Comparison of ENCODE assay signal across 8 cellular contexts in the genomic region with DNA sequence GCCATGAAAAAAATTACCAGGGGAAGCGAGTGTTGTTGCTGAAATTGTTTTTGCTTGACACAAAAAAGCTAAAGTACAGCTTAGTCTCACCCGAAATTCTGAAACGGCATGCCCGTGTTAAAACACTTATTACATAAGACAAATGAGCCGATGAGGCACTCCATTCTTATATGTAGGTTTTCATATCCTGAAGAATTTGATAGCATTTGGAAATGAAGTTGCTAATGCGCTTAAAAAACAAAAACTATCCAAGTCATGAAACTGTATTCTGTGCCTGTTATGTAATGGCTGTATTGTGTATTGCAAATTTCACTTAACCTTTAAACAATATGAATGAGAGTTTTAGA. TPM values are rescaled to one million over a fixed set of nuclear protein-coding genes. Genes with fewer than 3 reads are reported as not detected.
DNase-seq lines count a peak whose midpoint lies in the region; ATAC-seq, FAIRE-seq and TF ChIP-seq lines count a peak whose summit lies in the region.

No MANE protein-coding gene starts in this region.

- TF ChIP-seq CTCF in A549 (IDR thresholded peaks at IDR 0.05) (no peak), bronchial epithelial cell (IDR thresholded peaks at IDR 0.05; ENCODE audit: insufficient read depth, low read length, severe bottlenecking) (no peak)

- ATAC-seq in A549 = no peak
- ATAC-seq in GM18858 (IDR thresholded peaks at IDR 0.05; ENCODE audit: unreplicated experiment) = no peak

- peaks cover 7% of the 10 kb centered on the region; the same call in 1 of the 2 replicates for H3K27me3 ChIP-seq in HUES6 (ENCODE audit: control insufficient read depth, insufficient read depth, low read length)
- no peaks in the 10 kb centered on the region for H3K27me3 ChIP-seq in bronchial epithelial cell (ENCODE audit: control insufficient read depth, insufficient read depth, low read length)

- H3K4me1 ChIP-seq in A549 = peaks cover 9% of the 10 kb centered on the region; the same call in 1 of the 3 replicates
- peaks cover 27% of the 10 kb centered on the region for H3K4me1 ChIP-seq in HUES6 (ENCODE audit: control insufficient read depth, insufficient read depth, low read length)

- H3K9ac ChIP-seq in HUES6 (ENCODE audit: low read length) = peak overlapping the region; percentile 73

- 7% methylated on average over 6 of the region's 6 CpGs for WGBS in A549 (ENCODE audit: missing lambda C conversion rate)

- no peak for FAIRE-seq in A549 (lab: Jason Lieb, UNC)
- FAIRE-seq in bronchial epithelial cell (lab: Jason Lieb, UNC) = no peak

- H3K4me3 ChIP-seq in A549 (peak overlapping the region; percentile 86), HUES6 (ENCODE audit: low read depth, low read length) (peak overlapping the region; percentile 62), bronchial epithelial cell (ENCODE audit: low read depth, low read length) (peak overlapping the region; percentile 62)

- H3K9me3 ChIP-seq in A549 (no peaks in the 10 kb centered on the region), HUES6 (ENCODE audit: control insufficient read depth, insufficient read depth, low read depth, low read length) (no peaks in the 10 kb centered on the region)

- DNase-seq in A549 (ENCODE audit: low read depth in 1 of 2, low spot score in 1 of 2) = no peak
- peak; percentile 38 for DNase-seq in bronchial epithelial cell (ENCODE audit: low read depth)
- DNase-seq in middle frontal gyrus (ENCODE audit: extremely low spot score, low spot score) = peak; percentile 30
- no peak for DNase-seq in NCI-H187 treated with DMSO at 0.1 percent for 48 hours (lab: John Stamatoyannopoulos, UW)
- DNase-seq in occipital lobe (lab: John Stamatoyannopoulos, UW) = no peak
- DNase-seq in anterior cingulate cortex (lab: John Stamatoyannopoulos, UW) = no peak

- no peak for TF ChIP-seq EP300 in A549 (IDR thresholded peaks at IDR 0.05)

- POLR2A ChIA-PET in A549 (lab: Yijun Ruan, JAX) = interaction anchor here (1.5 to 2.6 kb wide), 4 partner anchors 56 to 417 kb away, joined by 5 to 17 read pairs (median 9); no protein-coding TSS in a partner anchor

- TF ChIP-seq POLR2A in A549 (IDR thresholded peaks at IDR 0.05; ENCODE audit: low read length) = no peak

- H3K27ac ChIP-seq in A549 = peak overlapping the region; percentile 97 to 100
- no peak overlapping the region for H3K27ac ChIP-seq in HUES6 (ENCODE audit: low read depth, low read length)

- H3K4me2 ChIP-seq in A549 = peak overlapping the region; percentile 87

- H3K36me3 ChIP-seq in HUES6 (ENCODE audit: control insufficient read depth, insufficient read depth, low read length) (no peaks in the 10 kb centered on the region), bronchial epithelial cell (ENCODE audit: control insufficient read depth, insufficient read depth, low read length) (no peaks in the 10 kb centered on the region)

- no peak for TF ChIP-seq RAD21 in A549 (conservative IDR thresholded peaks at IDR 0.05 in 1 of 2, IDR thresholded peaks at IDR 0.05 in 1 of 2)

- CTCF ChIA-PET in A549 (lab: Yijun Ruan, JAX) = interaction anchor here (1.5 kb wide), 1 partner anchor 417 kb away, joined by 8 read pairs; no protein-coding TSS in a partner anchor

TF ChIP-seq in A549, 52 proteins besides CTCF, POLR2A, EP300 and RAD21:
- TF ChIP-seq, protein P1, sequence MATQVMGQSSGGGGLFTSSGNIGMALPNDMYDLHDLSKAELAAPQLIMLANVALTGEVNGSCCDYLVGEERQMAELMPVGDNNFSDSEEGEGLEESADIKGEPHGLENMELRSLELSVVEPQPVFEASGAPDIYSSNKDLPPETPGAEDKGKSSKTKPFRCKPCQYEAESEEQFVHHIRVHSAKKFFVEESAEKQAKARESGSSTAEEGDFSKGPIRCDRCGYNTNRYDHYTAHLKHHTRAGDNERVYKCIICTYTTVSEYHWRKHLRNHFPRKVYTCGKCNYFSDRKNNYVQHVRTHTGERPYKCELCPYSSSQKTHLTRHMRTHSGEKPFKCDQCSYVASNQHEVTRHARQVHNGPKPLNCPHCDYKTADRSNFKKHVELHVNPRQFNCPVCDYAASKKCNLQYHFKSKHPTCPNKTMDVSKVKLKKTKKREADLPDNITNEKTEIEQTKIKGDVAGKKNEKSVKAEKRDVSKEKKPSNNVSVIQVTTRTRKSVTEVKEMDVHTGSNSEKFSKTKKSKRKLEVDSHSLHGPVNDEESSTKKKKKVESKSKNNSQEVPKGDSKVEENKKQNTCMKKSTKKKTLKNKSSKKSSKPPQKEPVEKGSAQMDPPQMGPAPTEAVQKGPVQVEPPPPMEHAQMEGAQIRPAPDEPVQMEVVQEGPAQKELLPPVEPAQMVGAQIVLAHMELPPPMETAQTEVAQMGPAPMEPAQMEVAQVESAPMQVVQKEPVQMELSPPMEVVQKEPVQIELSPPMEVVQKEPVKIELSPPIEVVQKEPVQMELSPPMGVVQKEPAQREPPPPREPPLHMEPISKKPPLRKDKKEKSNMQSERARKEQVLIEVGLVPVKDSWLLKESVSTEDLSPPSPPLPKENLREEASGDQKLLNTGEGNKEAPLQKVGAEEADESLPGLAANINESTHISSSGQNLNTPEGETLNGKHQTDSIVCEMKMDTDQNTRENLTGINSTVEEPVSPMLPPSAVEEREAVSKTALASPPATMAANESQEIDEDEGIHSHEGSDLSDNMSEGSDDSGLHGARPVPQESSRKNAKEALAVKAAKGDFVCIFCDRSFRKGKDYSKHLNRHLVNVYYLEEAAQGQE (IDR thresholded peaks at IDR 0.05) = no peak
- TF ChIP-seq CEBPB (IDR thresholded peaks at IDR 0.05) = 0 out of 4 replicates have a peak, but pooled peaks of 1 of the 2 experiments have one; percentile 5

RNA-seq across cellular contexts. Expression of gene NRIP1, which starts 1.4 kb away (rescaled TPM):
- polyA plus RNA-seq in A549 (2011; rRNA removed) (35.5 and 41.7 TPM in 2 replicates), A549 (2017; fragmentation: RNase III; extraction: RNeasy Plus Mini Kit Qiagen cat#74134 plus additional on column Dnase treatment) (18.9 to 22.8 TPM (median 18.9 TPM) in 3 replicates)
- 3.5 and 4.5 TPM in 2 replicates for polyA plus RNA-seq in A549 (2012; cell fraction: cytosol; rRNA removed)
- polyA plus RNA-seq in A549 (2012; cell fraction: nucleus; rRNA removed) = 2.9 and 4.0 TPM in 2 replicates
- 41.8 and 47.2 TPM in 2 replicates for polyA minus RNA-seq in A549 (2011; rRNA and poly(A)+ RNA removed)
- total RNA-seq in bronchial epithelial cell (48.8 and 64.0 TPM in 2 replicates), occipital lobe (76.6 TPM)

Comparison
In these comparisons a context has a peak if more than half of its experiments do, and no peak if none do; other contexts are left out.
1. DNase-seq: peak in bronchial epithelial cell (single experiment) and middle frontal gyrus (single experiment); none in A549 (0 of 2), NCI-H187 treated with DMSO at 0.1 percent for 48 hours (single experiment), occipital lobe (single experiment) and anterior cingulate cortex (0 of 58).
2. Peak in every context shown above with its lines, with median percentiles within 50 percentile points of each other: H3K4me3 ChIP-seq.